Comparison of ENCODE assay signal across 1 cellular context in genomic region chr22:20108757-20109230, GRCh38.
TF ChIP-seq lines count a peak whose summit lies in the region.

No MANE protein-coding gene starts in this region.

TF ChIP-seq in GM12878, 131 proteins besides CTCF, POLR2A, EP300 and RAD21:
- no peak for TF ChIP-seq CBX3 (IDR thresholded peaks at IDR 0.05; ENCODE audit: borderline replicate concordance, low read depth)
- no peak for TF ChIP-seq KLF5 (IDR thresholded peaks at IDR 0.05; ENCODE audit: partially characterized antibody)
- no peak for TF ChIP-seq E4F1 (IDR thresholded peaks at IDR 0.05; ENCODE audit: borderline replicate concordance, partially characterized antibody)
- TF ChIP-seq POLR2AphosphoS5 (IDR thresholded peaks at IDR 0.05; ENCODE audit: low read length): 0 out of 2 replicates have a peak, but pooled peaks have one; percentile 9
TF ChIP-seq in GM12878: peak in this region for 1.
